8 cellular contexts compared by ENCODE assay signal in the genomic region with DNA sequence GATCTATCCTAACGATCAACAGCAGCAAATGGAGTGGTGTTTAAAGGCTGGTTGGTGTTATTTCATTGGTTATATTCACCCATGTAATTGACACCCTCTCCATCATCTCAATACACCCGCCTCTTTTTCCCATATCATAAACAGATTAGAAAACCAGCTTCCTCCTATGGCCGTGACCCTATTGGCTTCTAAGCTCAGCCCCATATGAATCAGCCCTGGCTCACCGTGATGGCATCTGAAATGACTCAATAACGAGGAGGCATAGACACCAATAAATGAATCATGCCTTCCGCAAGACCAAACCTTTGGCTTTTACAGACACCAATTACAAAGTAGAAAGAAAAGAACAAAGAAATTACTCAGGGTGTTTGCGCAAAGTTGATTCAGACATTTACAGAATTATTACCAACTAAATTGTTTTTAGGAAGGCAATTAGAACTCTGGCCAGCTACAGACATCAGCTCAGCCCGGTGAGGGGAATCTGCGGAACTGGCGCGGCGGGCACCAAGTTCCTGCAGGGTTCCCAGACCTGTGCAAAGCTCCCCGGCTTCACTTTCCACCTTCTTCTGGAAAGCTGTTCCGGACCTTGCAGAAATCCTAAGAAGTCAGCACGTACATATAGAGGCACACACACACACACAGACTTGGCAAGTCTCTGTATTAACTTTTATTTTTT. TPM values are rescaled to one million over a fixed set of nuclear protein-coding genes. Genes with fewer than 3 reads are reported as not detected.
DNase-seq lines count a peak whose midpoint lies in the region; ATAC-seq and TF ChIP-seq lines count a peak whose summit lies in the region.

No MANE protein-coding gene starts in this region.

- no peak overlapping the region for H3K4me3 Mint-ChIP-seq in activated CD4-positive, alpha-beta memory T cell treated with anti-CD3 and anti-CD28 coated beads, Interleukin-2, amount 10 ng/mL, durations not matched to agents 7 days and 5 days

- POLR2A ChIA-PET in IMR-90 (lab: Charles Lee; ENCODE audit: unreplicated experiment): interaction anchor here (1.3 kb wide), 1 partner anchor 12 kb away, joined by 4 read pairs; a partner anchor contains a TSS
- POLR2A ChIA-PET in activated CD4-positive, alpha-beta memory T cell treated with anti-CD3 and anti-CD28 coated beads, Interleukin-2, amount 10 ng/mL, durations not matched to agents 7 days and 5 days (lab: Charles Lee): interaction anchor here (1.1 to 1.5 kb wide), 3 partner anchors 12 to 79 kb away, joined by 3 to 6 read pairs (median 3); a partner anchor contains a TSS

- peaks cover 23 to 61% of the 10 kb centered on the region in 2 experiments; a peak in 3 of 4 replicates for H3K79me1 ChIP-seq in IMR-90 (ENCODE audit: low read depth in 1 of 2, low read length in 2 of 2)

- H3K14ac ChIP-seq in IMR-90 (replicated peaks; ENCODE audit: low read depth, low read length): peak overlapping the region; percentile 62

- dilution Hi-C loops in IMR-90 (cut with HindIII; ENCODE audit: low sequenced_read_pairs, unreplicated experiment): no loop called here

- peak overlapping the region; percentile 83 for H2BK120ac ChIP-seq in IMR-90 (ENCODE audit: low read depth, low read length)

- no peak; the same call in 1 of the 2 replicates for TF ChIP-seq POLR2A in IMR-90 (IDR thresholded peaks at IDR 0.05; ENCODE audit: low read depth, low read length)

- H3K9ac ChIP-seq in IMR-90 (ENCODE audit: low read depth, low read length): peak overlapping the region; percentile 2; the same call in 1 of the 2 replicates

- peak overlapping the region; percentile 80 for H2BK20ac ChIP-seq in IMR-90 (ENCODE audit: low read depth, low read length)

- in situ Hi-C loops in IMR-90 (cut with MboI; ENCODE audit: low sequenced_read_pairs): loop anchor here (25.0 kb wide), 1 partner anchor 1339 kb away; a partner anchor contains a TSS

- H3K9me3 Mint-ChIP-seq in activated CD4-positive, alpha-beta memory T cell treated with anti-CD3 and anti-CD28 coated beads, Interleukin-2, amount 10 ng/mL, durations not matched to agents 7 days and 5 days: no peaks in the 10 kb centered on the region

- peak; percentile 98 for DNase-seq in IMR-90
- DNase-seq in activated CD4-positive, alpha-beta memory T cell treated with anti-CD3 and anti-CD28 coated beads, Interleukin-2, amount 10 ng/mL, durations not matched to agents 7 days and 5 days: peak; percentile 69
- DNase-seq in epithelial cell of proximal tubule (ENCODE audit: low read depth): peak; percentile 94
- DNase-seq in stimulated activated CD4-positive, alpha-beta T cell treated with anti-CD3 and anti-CD28 coated beads, Interleukin-4, amount 100 ng/mL, for 1 hour: peak; percentile 63
- no peak for DNase-seq in NCI-H1092 (lab: John Stamatoyannopoulos, UW)
- DNase-seq in GF-D8 (lab: John Stamatoyannopoulos, UW): no peak

- no peaks in the 10 kb centered on the region for H3K27me3 ChIP-seq in IMR-90 (ENCODE audit: control insufficient read depth, insufficient read depth, low read length)

- peak overlapping the region; percentile 45; the same call in 2 of the 3 replicates for H2BK15ac ChIP-seq in IMR-90 (ENCODE audit: low read depth, low read length)

- peaks cover 82% of the 10 kb centered on the region for H4K20me1 ChIP-seq in IMR-90 (ENCODE audit: insufficient read depth, low read length)

- peak overlapping the region; percentile 41 for H2BK5ac ChIP-seq in IMR-90 (ENCODE audit: low read depth, low read length, poor library complexity, severe bottlenecking)

- H3K36me3 ChIP-seq in IMR-90 (ENCODE audit: control insufficient read depth, insufficient read depth, low read length): no peaks in the 10 kb centered on the region

- no peaks in the 10 kb centered on the region for H3K9me3 ChIP-seq in IMR-90 (ENCODE audit: control insufficient read depth, insufficient read depth, low read length)

- no TSS peak for BruUV-seq in IMR-90 (replicated peaks; lab: Mats Ljungman, UMichigan)

- H4K8ac ChIP-seq in IMR-90 (ENCODE audit: low read depth in 2 of 2, low read length in 2 of 2): peak overlapping the region; percentile 36 to 54; a peak in 1 of 4 replicates

- peak; percentile 95 for ATAC-seq in IMR-90 (ENCODE audit: low read depth)
- ATAC-seq in HG02642 (IDR thresholded peaks at IDR 0.05; ENCODE audit: poor library complexity, unreplicated experiment): no peak
- ATAC-seq in HG02759 (IDR thresholded peaks at IDR 0.05; ENCODE audit: unreplicated experiment): no peak

- no peaks in the 10 kb centered on the region for H3K36me3 Mint-ChIP-seq in activated CD4-positive, alpha-beta memory T cell treated with anti-CD3 and anti-CD28 coated beads, Interleukin-2, amount 10 ng/mL, durations not matched to agents 7 days and 5 days (ENCODE audit: low read depth)

- H3K27me3 Mint-ChIP-seq in activated CD4-positive, alpha-beta memory T cell treated with anti-CD3 and anti-CD28 coated beads, Interleukin-2, amount 10 ng/mL, durations not matched to agents 7 days and 5 days: no peaks in the 10 kb centered on the region

- peak overlapping the region; percentile 79 for H4K91ac ChIP-seq in IMR-90 (ENCODE audit: insufficient read depth, low read depth, low read length)

- H4K5ac ChIP-seq in IMR-90 (ENCODE audit: low read depth, low read length): no peak overlapping the region

- peaks cover 17% of the 10 kb centered on the region for H3K4me1 ChIP-seq in IMR-90 (ENCODE audit: control insufficient read depth, insufficient read depth, low read length)

- H3K4me1 Mint-ChIP-seq in activated CD4-positive, alpha-beta memory T cell treated with anti-CD3 and anti-CD28 coated beads, Interleukin-2, amount 10 ng/mL, durations not matched to agents 7 days and 5 days: peaks cover 24% of the 10 kb centered on the region

- H3K27ac Mint-ChIP-seq in activated CD4-positive, alpha-beta memory T cell treated with anti-CD3 and anti-CD28 coated beads, Interleukin-2, amount 10 ng/mL, durations not matched to agents 7 days and 5 days: no peak overlapping the region

- H3K4me3 ChIP-seq in IMR-90 (ENCODE audit: insufficient read depth, low read depth, low read length) (peak overlapping the region; percentile 5; the same call in 1 of the 2 replicates), epithelial cell of proximal tubule (ENCODE audit: low read depth, low read length) (no peak overlapping the region)

- 0% methylated on average over 3 of the region's 15 CpGs; no CpG with 5 or more reads in 1 of the 2 experiments for WGBS in IMR-90 (ENCODE audit: extremely low coverage in 2 of 2, insufficient read length in 1 of 2), 2 experiments

- no peak overlapping the region for H2AFZ ChIP-seq in IMR-90 (replicated peaks; ENCODE audit: low read length, poor library complexity)

- CTCF ChIA-PET in IMR-90 (lab: Yijun Ruan, JAX): interaction anchor here (0.6 kb wide), 1 partner anchor 37 kb away, joined by 3 read pairs; no protein-coding TSS in a partner anchor
- CTCF ChIA-PET in activated CD4-positive, alpha-beta memory T cell treated with anti-CD3 and anti-CD28 coated beads, Interleukin-2, amount 10 ng/mL, durations not matched to agents 7 days and 5 days (lab: Charles Lee): interaction anchor here (0.6 to 1.9 kb wide), 4 partner anchors 44 to 406 kb away, joined by 3 to 5 read pairs (median 4); no protein-coding TSS in a partner anchor

- H2AK5ac ChIP-seq in IMR-90 (ENCODE audit: low read depth, low read length): peak overlapping the region; percentile 83

- TF ChIP-seq CTCF in IMR-90 (conservative IDR thresholded peaks at IDR 0.05; ENCODE audit: low read depth, low read length): no peak
- TF ChIP-seq CTCF in epithelial cell of proximal tubule (conservative IDR thresholded peaks at IDR 0.05; ENCODE audit: low read depth, low read length): no peak

- H3K4ac ChIP-seq in IMR-90 (ENCODE audit: low read depth, low read length): peak overlapping the region; percentile 73

- no peak for TF ChIP-seq RAD21 in IMR-90 (IDR thresholded peaks at IDR 0.05; ENCODE audit: low read length)

- H3K4me2 ChIP-seq in IMR-90 (ENCODE audit: low read depth, low read length): peak overlapping the region; percentile 83

- H3K23ac ChIP-seq in IMR-90 (ENCODE audit: low read depth, low read length): peak overlapping the region; percentile 55

- no peak overlapping the region for H2AK9ac ChIP-seq in IMR-90 (replicated peaks; ENCODE audit: low read depth, low read length, poor library complexity)

- H3K56ac ChIP-seq in IMR-90 (ENCODE audit: extremely low read depth, insufficient read depth, low read length): peak overlapping the region; percentile 39; the same call in 1 of the 2 replicates

- H3K27ac ChIP-seq in IMR-90 (ENCODE audit: insufficient read depth, low read length): peak overlapping the region; percentile 64

- H3K18ac ChIP-seq in IMR-90 (ENCODE audit: low read depth, low read length): peak overlapping the region; percentile 43; the same call in 1 of the 2 replicates

- intact Hi-C loops in IMR-90 (cut with micrococcal nuclease): loop anchor here (1.0 kb wide), 1 partner anchor 10 kb away; no protein-coding TSS in a partner anchor

- peaks cover 34% of the 10 kb centered on the region for H3K9me1 ChIP-seq in IMR-90 (ENCODE audit: insufficient read depth, low read length)

TF ChIP-seq in IMR-90, 13 proteins besides CTCF, POLR2A, EP300 and RAD21:
- TF ChIP-seq CHD1 (IDR thresholded peaks at IDR 0.05; ENCODE audit: low read depth, low read length) (no peak), RCOR1 (IDR thresholded peaks at IDR 0.05; ENCODE audit: insufficient replicate concordance, low read length) (peak; percentile 92), CEBPB (IDR thresholded peaks at IDR 0.05; ENCODE audit: low read depth, low read length) (peak; percentile 94), MAZ (IDR thresholded peaks at IDR 0.05; ENCODE audit: borderline replicate concordance, low read depth, low read length) (no peak; the same call in 1 of the 2 replicates), FOS (IDR thresholded peaks at IDR 0.05; ENCODE audit: low read depth, low read length) (peak; percentile 99), BHLHE40 (IDR thresholded peaks at IDR 0.05; ENCODE audit: low read depth, low read length) (peak; percentile 54; the same call in 1 of the 2 replicates)
- TF ChIP-seq, protein P1, sequence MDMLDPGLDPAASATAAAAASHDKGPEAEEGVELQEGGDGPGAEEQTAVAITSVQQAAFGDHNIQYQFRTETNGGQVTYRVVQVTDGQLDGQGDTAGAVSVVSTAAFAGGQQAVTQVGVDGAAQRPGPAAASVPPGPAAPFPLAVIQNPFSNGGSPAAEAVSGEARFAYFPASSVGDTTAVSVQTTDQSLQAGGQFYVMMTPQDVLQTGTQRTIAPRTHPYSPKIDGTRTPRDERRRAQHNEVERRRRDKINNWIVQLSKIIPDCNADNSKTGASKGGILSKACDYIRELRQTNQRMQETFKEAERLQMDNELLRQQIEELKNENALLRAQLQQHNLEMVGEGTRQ (IDR thresholded peaks at IDR 0.05; ENCODE audit: low read depth, low read length): no peak

RNA-seq across cellular contexts. Expression of a gene that starts 11.5 kb away (rescaled TPM):
- total RNA-seq in IMR-90 (2012; rRNA removed) (1.4 and 2.0 TPM in 2 replicates), epithelial cell of proximal tubule (59.4 and 62.5 TPM in 2 replicates)
- 6.9 and 11.0 TPM in 2 replicates for polyA plus RNA-seq in IMR-90 (2012; rRNA removed)
- 2.9 and 9.8 TPM in 2 replicates for polyA plus RNA-seq in IMR-90 (2012; cell fraction: cytosol; rRNA removed)
- 3.2 and 9.0 TPM in 2 replicates for polyA plus RNA-seq in IMR-90 (2012; cell fraction: nucleus; rRNA removed; ENCODE audit: low replicate concordance)
- total RNA-seq in activated CD4-positive, alpha-beta memory T cell treated with anti-CD3 and anti-CD28 coated beads, Interleukin-2, amount 10 ng/mL, durations not matched to agents 7 days and 5 days: 1 to 10 TPM in 1 of 2 experiments, under 1 TPM in 1; 0.76 to 1.3 TPM

Comparison
In these comparisons a context has a peak if more than half of its experiments do, and no peak if none do; other contexts are left out.
1. DNase-seq: peak in IMR-90 (single experiment), activated CD4-positive, alpha-beta memory T cell treated with anti-CD3 and anti-CD28 coated beads, Interleukin-2, amount 10 ng/mL, durations not matched to agents 7 days and 5 days (single experiment), epithelial cell of proximal tubule (single experiment) and stimulated activated CD4-positive, alpha-beta T cell treated with anti-CD3 and anti-CD28 coated beads, Interleukin-4, amount 100 ng/mL, for 1 hour (single experiment); none in NCI-H1092 (single experiment) and GF-D8 (single experiment).
2. RNA of a gene that starts 11.5 kb away (total RNA-seq): 59.4 to 62.5 TPM in epithelial cell of proximal tubule; 1.4 to 2.0 TPM in IMR-90 and 0.76 to 1.3 TPM in activated CD4-positive, alpha-beta memory T cell treated with anti-CD3 and anti-CD28 coated beads, Interleukin-2, amount 10 ng/mL, durations not matched to agents 7 days and 5 days; every median in the first group is over 10 times any median in the second.